Comparison of ENCODE assay signal across 37 cellular contexts in genomic region chr2:215084080-215084479, GRCh38. TPM values are rescaled to one million over a fixed set of nuclear protein-coding genes. Genes with fewer than 3 reads are reported as not detected.
"Had no signal": no experiment of that assay in that cellular context is flagged by ENCODE, and none has a peak within 500 bp of the region (broad histone marks: within the 10 kb centered on the region; RNA-seq: fewer than 3 reads in every experiment).

No MANE protein-coding gene starts in this region.

- FAIRE-seq: astrocyte, bronchial epithelial cell had no signal

- H3K4me1 ChIP-seq: adrenal gland, ascending aorta, body of pancreas, breast epithelium had no signal

- ATAC-seq: activated naive CD4-positive, alpha-beta T cell treated with anti-CD3 and anti-CD28 coated beads, Interleukin-2, amount 50 U/mL, for 72 hours; activated naive CD8-positive, alpha-beta T cell treated with anti-CD3 and anti-CD28 coated beads, Interleukin-2, amount 50 U/mL, for 24 hours; activated T-cell treated with anti-CD3 and anti-CD28 coated beads, Interleukin-2, amount 50 U/mL, for 4 hours; activated T-cell treated with anti-CD3 and anti-CD28 coated beads, Interleukin-2, amount 50 U/mL, for 72 hours; activated T-helper 17 cell treated with anti-CD3 and anti-CD28 coated beads, Interleukin-2, amount 50 U/mL, for 72 hours; body of pancreas had no signal

- H3K36me3 ChIP-seq: adrenal gland, ascending aorta, brain microvascular endothelial cell, breast epithelium, cardiac muscle cell had no signal

- H3K27me3 ChIP-seq: adrenal gland, ascending aorta, body of pancreas, brain microvascular endothelial cell, breast epithelium, cardiac muscle cell had no signal

- H3K9me3 ChIP-seq: adrenal gland, ascending aorta, body of pancreas, breast epithelium had no signal

- DNase-seq: activated effector memory CD4-positive, alpha-beta T cell treated with anti-CD3 and anti-CD28 coated beads, Interleukin-2, amount 50 U/mL, for 16 hours; activated effector memory CD4-positive, alpha-beta T cell treated with Interleukin-2 at 50 U/mL for 16 hours; activated gamma-delta T cell treated with Interleukin-2 at 50 U/mL for 16 hours; activated naive CD4-positive, alpha-beta T cell; activated naive CD4-positive, alpha-beta T cell treated with anti-CD3 and anti-CD28 coated beads for 36 hours; activated naive CD4-positive, alpha-beta T cell treated with anti-CD3 and anti-CD28 coated beads, Interleukin-2, amount 10 ng/mL, durations not matched to agents 7 days and 5 days; activated naive CD4-positive, alpha-beta T cell treated with anti-CD3 and anti-CD28 coated beads, Interleukin-2, amount 50 U/mL, for 16 hours; activated naive CD4-positive, alpha-beta T cell treated with Interleukin-2 at 50 U/mL for 16 hours; activated naive CD8-positive, alpha-beta T cell treated with anti-CD3 and anti-CD28 coated beads for 36 hours; activated naive CD8-positive, alpha-beta T cell treated with anti-CD3 and anti-CD28 coated beads, Interleukin-2, amount 10 ng/mL, durations not matched to agents 7 days and 5 days; activated naive CD8-positive, alpha-beta T cell treated with anti-CD3 and anti-CD28 coated beads, Interleukin-2, amount 50 U/mL, for 24 hours; activated T-cell treated with anti-CD3 and anti-CD28 coated beads, Interleukin-2, amount 50 U/mL, for 1 hour; activated T-cell treated with anti-CD3 and anti-CD28 coated beads, Interleukin-2, amount 50 U/mL, for 24 hours; activated T-cell treated with anti-CD3 and anti-CD28 coated beads, Interleukin-2, amount 50 U/mL, for 4 hours; activated T-cell treated with anti-CD3 and anti-CD28 coated beads, Interleukin-2, amount 50 U/mL, for 48 hours; activated T-cell treated with anti-CD3 and anti-CD28 coated beads, Interleukin-2, amount 50 U/mL, for 72 hours; adrenal gland; amniotic stem cell; amygdala; anterior cingulate cortex; aorta; body of pancreas; brain microvascular endothelial cell; caudate nucleus; central memory CD4-positive, alpha-beta T cell; cerebellar nuclear complex had no signal

- H3K4me3 ChIP-seq: adrenal gland, ascending aorta, body of pancreas, breast epithelium, cardiac muscle cell had no signal

- H3K27ac ChIP-seq: adrenal gland, ascending aorta, body of pancreas, brain microvascular endothelial cell, breast epithelium, cardiac muscle cell had no signal

RNA-seq across cellular contexts. Expression of gene ABCA12, which starts 54.3 kb away (rescaled TPM):
- total RNA-seq: activated naive CD4-positive, alpha-beta T cell treated with anti-CD3 and anti-CD28 coated beads for 36 hours; activated naive CD4-positive, alpha-beta T cell treated with anti-CD3 and anti-CD28 coated beads, Interleukin-2, amount 50 U/mL, for 72 hours; activated naive CD8-positive, alpha-beta T cell treated with anti-CD3 and anti-CD28 coated beads for 36 hours; activated naive CD8-positive, alpha-beta T cell treated with anti-CD3 and anti-CD28 coated beads, Interleukin-2, amount 10 ng/mL, durations not matched to agents 7 days and 5 days; activated T-cell treated with anti-CD3 and anti-CD28 coated beads, Interleukin-2, amount 50 U/mL, for 4 hours; activated T-helper 1 cell treated with anti-CD3 and anti-CD28 coated beads, Interleukin-12 subunit alpha, Interleukin-12 subunit beta, Interleukin-2, Interleukin-4 antibody, amounts not matched to agents 30 ng/mL and 10 ng/mL and 1 ng/mL, durations not matched to agents 14 hours and 24 hours and 36 hours; activated T-helper 17 cell treated with anti-CD3 and anti-CD28 coated beads, Interleukin-2, amount 50 U/mL, for 72 hours; activated T-helper 2 cell treated with anti-CD3 and anti-CD28 coated beads, Interferon-gamma antibody, Interleukin-2, Interleukin-4, amounts not matched to agents 10 μg/mL and 5 μg/mL and 100 μg/mL, durations not matched to agents 14 hours and 24 hours and 36 hours; aorta; ascending aorta; body of pancreas; cardiac muscle cell; cardiac septum had no signal
- polyA plus RNA-seq: adipose tissue, adrenal gland, aorta, cardiac muscle cell had no signal
